2 cellular contexts compared by ENCODE assay signal in the genomic region with DNA sequence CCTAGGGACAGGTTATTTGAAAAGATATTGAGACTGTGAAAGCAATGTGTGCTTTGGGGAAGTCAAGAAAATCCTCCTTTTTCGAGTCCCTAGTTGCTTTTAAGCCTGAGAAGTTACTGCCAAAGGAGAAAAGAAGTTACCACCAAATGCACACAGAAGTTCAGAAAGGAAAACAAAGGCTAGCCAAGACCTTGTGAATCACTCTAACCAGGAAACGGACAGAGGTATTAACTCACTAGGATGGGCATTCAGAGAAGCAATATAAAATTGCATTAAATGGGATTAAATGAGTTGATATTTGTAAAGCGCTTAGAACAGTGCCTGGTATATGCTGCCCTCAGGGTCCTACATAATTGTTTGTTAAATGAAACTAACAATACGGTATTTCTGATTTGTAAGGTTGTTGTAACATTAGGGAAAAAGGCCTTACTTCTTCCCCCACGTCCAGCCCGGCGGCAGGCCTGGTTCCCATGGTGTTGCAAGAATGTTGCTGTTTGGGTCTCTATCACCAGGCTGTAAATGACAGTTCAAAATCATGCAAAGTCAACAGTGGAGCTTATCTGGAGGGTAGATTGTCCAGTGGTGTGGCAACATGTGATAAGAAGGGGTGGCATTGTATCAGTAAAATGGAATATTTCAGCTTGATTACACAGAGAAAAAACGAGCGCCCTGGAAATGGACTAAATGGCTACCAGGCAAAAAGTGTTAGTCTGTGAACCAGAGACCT.
A peak's percentile ranks its signal among the peaks of the same experiment; 100 is the strongest.
TF ChIP-seq lines count a peak whose summit lies in the region.

No MANE protein-coding gene starts in this region.

TF ChIP-seq in liver, 16 proteins besides CTCF, POLR2A, EP300 and RAD21:
- peak; percentile 6 for TF ChIP-seq FOXA2 (IDR thresholded peaks at IDR 0.05)
- TF ChIP-seq, protein P1, sequence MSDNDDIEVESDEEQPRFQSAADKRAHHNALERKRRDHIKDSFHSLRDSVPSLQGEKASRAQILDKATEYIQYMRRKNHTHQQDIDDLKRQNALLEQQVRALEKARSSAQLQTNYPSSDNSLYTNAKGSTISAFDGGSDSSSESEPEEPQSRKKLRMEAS (IDR thresholded peaks at IDR 0.05): no peak
TF ChIP-seq in liver: peak in this region for 1.

TF ChIP-seq in HepG2, 621 proteins besides CTCF, POLR2A, EP300 and RAD21:
- TF ChIP-seq MED8 (CRISPR knock-in tag; IDR thresholded peaks at IDR 0.05; ENCODE audit: insufficient replicate concordance): no peak
- TF ChIP-seq MATR3 (CRISPR knock-in tag; IDR thresholded peaks at IDR 0.05): no peak
- TF ChIP-seq, protein P2, sequence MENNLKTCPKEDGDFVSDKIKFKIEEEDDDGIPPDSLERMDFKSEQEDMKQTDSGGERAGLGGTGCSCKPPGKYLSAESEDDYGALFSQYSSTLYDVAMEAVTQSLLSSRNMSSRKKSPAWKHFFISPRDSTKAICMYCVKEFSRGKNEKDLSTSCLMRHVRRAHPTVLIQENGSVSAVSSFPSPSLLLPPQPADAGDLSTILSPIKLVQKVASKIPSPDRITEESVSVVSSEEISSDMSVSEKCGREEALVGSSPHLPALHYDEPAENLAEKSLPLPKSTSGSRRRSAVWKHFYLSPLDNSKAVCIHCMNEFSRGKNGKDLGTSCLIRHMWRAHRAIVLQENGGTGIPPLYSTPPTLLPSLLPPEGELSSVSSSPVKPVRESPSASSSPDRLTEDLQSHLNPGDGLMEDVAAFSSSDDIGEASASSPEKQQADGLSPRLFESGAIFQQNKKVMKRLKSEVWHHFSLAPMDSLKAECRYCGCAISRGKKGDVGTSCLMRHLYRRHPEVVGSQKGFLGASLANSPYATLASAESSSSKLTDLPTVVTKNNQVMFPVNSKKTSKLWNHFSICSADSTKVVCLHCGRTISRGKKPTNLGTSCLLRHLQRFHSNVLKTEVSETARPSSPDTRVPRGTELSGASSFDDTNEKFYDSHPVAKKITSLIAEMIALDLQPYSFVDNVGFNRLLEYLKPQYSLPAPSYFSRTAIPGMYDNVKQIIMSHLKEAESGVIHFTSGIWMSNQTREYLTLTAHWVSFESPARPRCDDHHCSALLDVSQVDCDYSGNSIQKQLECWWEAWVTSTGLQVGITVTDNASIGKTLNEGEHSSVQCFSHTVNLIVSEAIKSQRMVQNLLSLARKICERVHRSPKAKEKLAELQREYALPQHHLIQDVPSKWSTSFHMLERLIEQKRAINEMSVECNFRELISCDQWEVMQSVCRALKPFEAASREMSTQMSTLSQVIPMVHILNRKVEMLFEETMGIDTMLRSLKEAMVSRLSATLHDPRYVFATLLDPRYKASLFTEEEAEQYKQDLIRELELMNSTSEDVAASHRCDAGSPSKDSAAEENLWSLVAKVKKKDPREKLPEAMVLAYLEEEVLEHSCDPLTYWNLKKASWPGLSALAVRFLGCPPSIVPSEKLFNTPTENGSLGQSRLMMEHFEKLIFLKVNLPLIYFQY (CRISPR knock-in tag; IDR thresholded peaks at IDR 0.05; ENCODE audit: borderline replicate concordance): no peak
- TF ChIP-seq ZNF709 (CRISPR knock-in tag; IDR thresholded peaks at IDR 0.05): no peak
- TF ChIP-seq ZNF451 (CRISPR knock-in tag; IDR thresholded peaks at IDR 0.05): no peak
- no peak for TF ChIP-seq MEF2D (CRISPR knock-in tag; IDR thresholded peaks at IDR 0.05)
- TF ChIP-seq, protein P3, sequence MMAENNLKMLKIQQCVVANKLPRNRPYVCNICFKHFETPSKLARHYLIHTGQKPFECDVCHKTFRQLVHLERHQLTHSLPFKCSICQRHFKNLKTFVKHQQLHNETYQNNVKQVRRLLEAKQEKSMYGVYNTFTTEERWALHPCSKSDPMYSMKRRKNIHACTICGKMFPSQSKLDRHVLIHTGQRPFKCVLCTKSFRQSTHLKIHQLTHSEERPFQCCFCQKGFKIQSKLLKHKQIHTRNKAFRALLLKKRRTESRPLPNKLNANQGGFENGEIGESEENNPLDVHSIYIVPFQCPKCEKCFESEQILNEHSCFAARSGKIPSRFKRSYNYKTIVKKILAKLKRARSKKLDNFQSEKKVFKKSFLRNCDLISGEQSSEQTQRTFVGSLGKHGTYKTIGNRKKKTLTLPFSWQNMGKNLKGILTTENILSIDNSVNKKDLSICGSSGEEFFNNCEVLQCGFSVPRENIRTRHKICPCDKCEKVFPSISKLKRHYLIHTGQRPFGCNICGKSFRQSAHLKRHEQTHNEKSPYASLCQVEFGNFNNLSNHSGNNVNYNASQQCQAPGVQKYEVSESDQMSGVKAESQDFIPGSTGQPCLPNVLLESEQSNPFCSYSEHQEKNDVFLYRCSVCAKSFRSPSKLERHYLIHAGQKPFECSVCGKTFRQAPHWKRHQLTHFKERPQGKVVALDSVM (CRISPR knock-in tag; IDR thresholded peaks at IDR 0.05): no peak
- TF ChIP-seq, protein P4, sequence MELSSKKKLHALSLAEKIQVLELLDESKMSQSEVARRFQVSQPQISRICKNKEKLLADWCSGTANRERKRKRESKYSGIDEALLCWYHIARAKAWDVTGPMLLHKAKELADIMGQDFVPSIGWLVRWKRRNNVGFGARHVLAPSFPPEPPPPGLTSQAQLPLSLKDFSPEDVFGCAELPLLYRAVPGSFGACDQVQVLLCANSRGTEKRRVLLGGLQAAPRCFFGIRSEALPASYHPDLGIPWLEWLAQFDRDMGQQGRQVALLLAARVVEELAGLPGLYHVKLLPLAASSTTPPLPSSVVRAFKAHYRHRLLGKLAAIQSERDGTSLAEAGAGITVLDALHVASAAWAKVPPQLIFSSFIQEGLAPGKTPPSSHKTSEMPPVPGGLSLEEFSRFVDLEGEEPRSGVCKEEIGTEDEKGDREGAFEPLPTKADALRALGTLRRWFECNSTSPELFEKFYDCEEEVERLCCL (CRISPR knock-in tag; IDR thresholded peaks at IDR 0.05; ENCODE audit: borderline replicate concordance): no peak
- TF ChIP-seq, protein P5, sequence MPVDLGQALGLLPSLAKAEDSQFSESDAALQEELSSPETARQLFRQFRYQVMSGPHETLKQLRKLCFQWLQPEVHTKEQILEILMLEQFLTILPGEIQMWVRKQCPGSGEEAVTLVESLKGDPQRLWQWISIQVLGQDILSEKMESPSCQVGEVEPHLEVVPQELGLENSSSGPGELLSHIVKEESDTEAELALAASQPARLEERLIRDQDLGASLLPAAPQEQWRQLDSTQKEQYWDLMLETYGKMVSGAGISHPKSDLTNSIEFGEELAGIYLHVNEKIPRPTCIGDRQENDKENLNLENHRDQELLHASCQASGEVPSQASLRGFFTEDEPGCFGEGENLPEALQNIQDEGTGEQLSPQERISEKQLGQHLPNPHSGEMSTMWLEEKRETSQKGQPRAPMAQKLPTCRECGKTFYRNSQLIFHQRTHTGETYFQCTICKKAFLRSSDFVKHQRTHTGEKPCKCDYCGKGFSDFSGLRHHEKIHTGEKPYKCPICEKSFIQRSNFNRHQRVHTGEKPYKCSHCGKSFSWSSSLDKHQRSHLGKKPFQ (CRISPR knock-in tag; IDR thresholded peaks at IDR 0.05; ENCODE audit: insufficient replicate concordance): no peak
- TF ChIP-seq ZNF619 (CRISPR knock-in tag; IDR thresholded peaks at IDR 0.05): no peak
- no peak for TF ChIP-seq KAT2B (IDR thresholded peaks at IDR 0.05; ENCODE audit: borderline replicate concordance, low read depth, low read length)
- no peak for TF ChIP-seq ADNP (CRISPR knock-in tag; IDR thresholded peaks at IDR 0.05)
- no peak for TF ChIP-seq PHF21A (CRISPR knock-in tag; IDR thresholded peaks at IDR 0.05)
- TF ChIP-seq ZBTB3 (CRISPR knock-in tag; IDR thresholded peaks at IDR 0.05; ENCODE audit: borderline replicate concordance, low read depth): no peak
